8 cellular contexts compared by ENCODE assay signal in the genomic region with DNA sequence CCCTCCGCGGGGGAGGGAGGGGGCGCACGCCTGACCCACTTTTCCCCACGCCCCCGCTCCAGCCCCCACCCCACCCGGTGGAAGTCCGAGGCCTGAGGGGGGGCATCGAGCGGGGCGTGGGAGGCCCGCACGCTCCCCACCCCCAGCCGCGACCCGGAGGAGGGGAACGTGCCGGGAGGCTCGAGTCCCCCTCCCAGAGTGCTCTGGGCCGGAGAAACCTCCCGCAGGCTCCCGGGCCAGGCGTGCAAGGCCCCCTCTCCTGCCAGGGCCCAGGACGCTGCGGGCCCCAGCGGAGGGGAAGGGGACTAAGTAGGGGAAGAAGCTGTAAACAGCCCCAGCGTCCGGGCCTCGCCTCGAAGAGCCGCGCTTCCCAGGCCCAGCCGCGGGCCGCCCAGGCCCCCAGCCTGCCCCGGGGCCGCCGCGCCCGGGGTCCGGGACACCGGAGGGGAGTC. TPM values are rescaled to one million over a fixed set of nuclear protein-coding genes. Genes with fewer than 3 reads are reported as not detected.
DNase-seq lines count a peak whose midpoint lies in the region; ATAC-seq and TF ChIP-seq lines count a peak whose summit lies in the region.

No MANE protein-coding gene starts in this region.

- H2AFZ ChIP-seq in Loucy (ENCODE audit: low read length), result peak overlapping the region; percentile 88

- H3F3A ChIP-seq in Loucy (ENCODE audit: low read depth), result no peaks in the 10 kb centered on the region

- peaks cover 49% of the 10 kb centered on the region for H4K20me1 ChIP-seq in Loucy (ENCODE audit: insufficient read depth, low read length, poor library complexity, severe bottlenecking)

- H3K27me3 ChIP-seq in Loucy (ENCODE audit: insufficient read depth, low read length, poor library complexity, severe bottlenecking), result no peaks in the 10 kb centered on the region
- H3K27me3 ChIP-seq in right lobe of liver, result no peaks in the 10 kb centered on the region
- no peaks in the 10 kb centered on the region for H3K27me3 ChIP-seq in subcutaneous abdominal adipose tissue (ENCODE audit: control insufficient read depth in 5 of 5, insufficient read depth in 4 of 5, low read length in 5 of 5)

- H3K36me3 Mint-ChIP-seq in MCF 10A (ENCODE audit: insufficient read depth, unreplicated experiment), result peaks cover 28% of the 10 kb centered on the region

- H3K79me2 ChIP-seq in Loucy (ENCODE audit: insufficient read depth, low read length), result peaks cover 57% of the 10 kb centered on the region

- peak overlapping the region; percentile 99 for H3K27ac ChIP-seq in right lobe of liver
- H3K27ac ChIP-seq in subcutaneous abdominal adipose tissue (ENCODE audit: low read depth, low read length), result peak overlapping the region; percentile 88

- H3K4me2 ChIP-seq in Loucy (ENCODE audit: low read depth, low read length, poor library complexity, severe bottlenecking), result peak overlapping the region; percentile 99

- intact Hi-C loops in MCF 10A (cut with micrococcal nuclease), result loop anchor here (10.0 kb wide), 1 partner anchor 120 kb away; a partner anchor contains a TSS
- intact Hi-C loops in right lobe of liver (cut with DNase I), result loop anchor here in 1 of 2 donors (10.0 kb wide), 1 partner anchor 50 kb away; no protein-coding TSS in a partner anchor

- H3K9me3 Mint-ChIP-seq in MCF 10A (ENCODE audit: unreplicated experiment), result no peaks in the 10 kb centered on the region

- H3K4me3 ChIP-seq in Loucy (ENCODE audit: low read length, poor library complexity, severe bottlenecking) (peak overlapping the region; percentile 86), right lobe of liver (peak overlapping the region; percentile 96 to 99 (median 98)), subcutaneous abdominal adipose tissue (ENCODE audit: low read depth in 1 of 5, low read length in 5 of 5) (peak overlapping the region; percentile 78 to 87 (median 84))

- POLR2A ChIA-PET in MCF 10A (lab: Yijun Ruan, JAX), result interaction anchor here (1.0 to 2.2 kb wide), 23 partner anchors 10 to 120 kb away, joined by 3 to 62 read pairs (median 5); a partner anchor contains a TSS

- H3K9me3 ChIP-seq in Loucy (ENCODE audit: insufficient read depth, low read depth, low read length) (no peaks in the 10 kb centered on the region), right lobe of liver (no peaks in the 10 kb centered on the region), subcutaneous abdominal adipose tissue (ENCODE audit: control insufficient read depth in 5 of 5, low read length in 5 of 5) (no peaks in the 10 kb centered on the region)

- peak overlapping the region; percentile 78 for H3K27ac Mint-ChIP-seq in MCF 10A (ENCODE audit: low read depth, unreplicated experiment)

- H3K36me3 ChIP-seq in Loucy (ENCODE audit: insufficient read depth, low read length), result no peaks in the 10 kb centered on the region; the same call in 1 of the 2 replicates
- peaks cover 0 to 7% (median 0%) of the 10 kb centered on the region in 4 donors for H3K36me3 ChIP-seq in right lobe of liver
- peaks cover 0 to 4% (median 0%) of the 10 kb centered on the region in 5 donors for H3K36me3 ChIP-seq in subcutaneous abdominal adipose tissue (ENCODE audit: control insufficient read depth in 5 of 5, insufficient read depth in 5 of 5, low read length in 5 of 5)

- H3K4me1 ChIP-seq in Loucy (ENCODE audit: insufficient read depth, low read length, poor library complexity, severe bottlenecking), result peaks cover 44% of the 10 kb centered on the region
- H3K4me1 ChIP-seq in right lobe of liver, result peaks cover 0 to 33% (median 3%) of the 10 kb centered on the region in 4 donors
- H3K4me1 ChIP-seq in subcutaneous abdominal adipose tissue (ENCODE audit: control insufficient read depth in 5 of 5, insufficient read depth in 5 of 5, low read length in 5 of 5), result peaks cover 9 to 60% (median 49%) of the 10 kb centered on the region in 5 donors

- H3K9me2 ChIP-seq in Loucy (replicated peaks; ENCODE audit: low read depth, low read length), result no peaks in the 10 kb centered on the region

- no TSS peak for BruUV-seq in MCF 10A (replicated peaks; lab: Mats Ljungman, UMichigan)

- TF ChIP-seq POLR2A in right lobe of liver (IDR thresholded peaks at IDR 0.05), result no peak

- CTCF ChIA-PET in MCF 10A (lab: Yijun Ruan, JAX), result no interaction called here

- DNase-seq in CMK (ENCODE audit: low read depth) (peak; percentile 14), MCF 10A (ENCODE audit: unreplicated experiment) (no peak), right lobe of liver (peak; percentile 48 to 69 (median 56)), HK-2 (ENCODE audit: unreplicated experiment) (no peak), kidney glomerular epithelial cell (lab: John Stamatoyannopoulos, UW) (no peak)

- H3K4me3 Mint-ChIP-seq in MCF 10A (ENCODE audit: unreplicated experiment), result peak overlapping the region; percentile 85

- 2% methylated on average over 8 of the region's 42 CpGs for WGBS in right lobe of liver (ENCODE audit: insufficient coverage, low coverage, low lambda C conversion rate, missing lambda C conversion rate)

- TF ChIP-seq CTCF in Loucy (conservative IDR thresholded peaks at IDR 0.05; ENCODE audit: low read length) (no peak), MCF 10A (IDR thresholded peaks at IDR 0.05; ENCODE audit: unreplicated experiment) (no peak), right lobe of liver (IDR thresholded peaks at IDR 0.05) (no peak)

- peak; percentile 24 for ATAC-seq in GM21717 (IDR thresholded peaks at IDR 0.05; ENCODE audit: unreplicated experiment)
- peak; percentile 22 to 39 (median 37) for ATAC-seq in right lobe of liver

- peaks cover 48% of the 10 kb centered on the region for H3K4me1 Mint-ChIP-seq in MCF 10A (ENCODE audit: insufficient read depth, unreplicated experiment)

- no peaks in the 10 kb centered on the region for H3K27me3 Mint-ChIP-seq in MCF 10A (ENCODE audit: insufficient read depth, unreplicated experiment)

- H3K9ac ChIP-seq in Loucy (ENCODE audit: low read depth, low read length, poor library complexity, severe bottlenecking), result peak overlapping the region; percentile 87
- peak overlapping the region; percentile 73 to 98 (median 93) for H3K9ac ChIP-seq in subcutaneous abdominal adipose tissue (ENCODE audit: low read length in 5 of 5)

RNA-seq across cellular contexts. Expression of a gene that starts 0.3 kb away (rescaled TPM):
- total RNA-seq in MCF 10A (2022) (56.7 and 71.7 TPM in 2 replicates), right lobe of liver (10 to 100 TPM; 24.2 to 33.6 (median 30.9) TPM)

Comparison
In these comparisons a context has a peak if more than half of its experiments do, and no peak if none do; other contexts are left out.
1. DNase-seq: peak in CMK (single experiment) and right lobe of liver (3 of 3); none in MCF 10A (single experiment), HK-2 (single experiment) and kidney glomerular epithelial cell (single experiment).
2. Peak in every context shown above with its lines, with median percentiles within 50 percentile points of each other: H3K4me3 ChIP-seq.